Comparison of ENCODE assay signal across 1 cellular context in genomic region chr7:119974972-119975371, GRCh38.
TF ChIP-seq lines count a peak whose summit lies in the region.

No MANE protein-coding gene starts in this region.

TF ChIP-seq in SK-N-SH, 30 proteins besides CTCF, POLR2A, EP300 and RAD21 (continued from another document):
- no peak for TF ChIP-seq USF2 (IDR thresholded peaks at IDR 0.05; ENCODE audit: borderline replicate concordance, low read depth, low read length)
- TF ChIP-seq NFIC (IDR thresholded peaks at IDR 0.05; ENCODE audit: borderline replicate concordance): no peak
- no peak for TF ChIP-seq IRF3 (IDR thresholded peaks at IDR 0.05; ENCODE audit: low read depth, low read length)
- no peak for TF ChIP-seq ELF1 (IDR thresholded peaks at IDR 0.05)
- no peak for TF ChIP-seq GABPA (IDR thresholded peaks at IDR 0.05; ENCODE audit: low read depth)
- TF ChIP-seq NRF1 (IDR thresholded peaks at IDR 0.05; ENCODE audit: low read depth, low read length): no peak
